21 cellular contexts compared by ENCODE assay signal in genomic region chr4:140904904-140905303, GRCh38.
"Had no signal": no experiment of that assay in that cellular context is flagged by ENCODE, and none has a peak within 500 bp of the region (broad histone marks: within the 10 kb centered on the region; RNA-seq: fewer than 3 reads in every experiment).

No MANE protein-coding gene starts in this region.

- H3K27ac ChIP-seq: HL-60, KMS-11, SJCRH30 had no signal

- ATAC-seq: K562 had no signal

- H3K9ac ChIP-seq: KMS-11 had no signal

- DNase-seq: Kasumi-1, MM.1S, NCI-H1092 treated with DMSO at 0.1 percent for 48 hours, NCI-H1436, NCI-H187, NCI-H2029, NCI-H2081 treated with DMSO at 0.1 percent for 48 hours, NCI-H2171, NCI-H226, NCI-H446, NCI-H510A, NCI-H524 treated with DMSO at 0.1 percent for 48 hours, NCI-H69, NCI-H774, RPMI8226, SHP77 treated with DMSO at 0.1 percent for 48 hours, SJCRH30 had no signal

- H3K4me3 ChIP-seq: K562, SJCRH30 had no signal

- H3K4me1 Mint-ChIP-seq: IgD-negative memory B cell had no signal

- H3K4me1 ChIP-seq: SJCRH30 had no signal

- H3K9me3 Mint-ChIP-seq: IgD-negative memory B cell had no signal

- H3K4me3 Mint-ChIP-seq: IgD-negative memory B cell had no signal

- H3K27ac Mint-ChIP-seq: IgD-negative memory B cell had no signal

- H3K27me3 ChIP-seq: SJCRH30 had no signal

- H3K9me3 ChIP-seq: SJCRH30 had no signal

- H3K4me2 ChIP-seq: KMS-11 had no signal

- H3K36me3 Mint-ChIP-seq: IgD-negative memory B cell had no signal
